ENCODE assay signal across 13 cellular contexts in the genomic region with DNA sequence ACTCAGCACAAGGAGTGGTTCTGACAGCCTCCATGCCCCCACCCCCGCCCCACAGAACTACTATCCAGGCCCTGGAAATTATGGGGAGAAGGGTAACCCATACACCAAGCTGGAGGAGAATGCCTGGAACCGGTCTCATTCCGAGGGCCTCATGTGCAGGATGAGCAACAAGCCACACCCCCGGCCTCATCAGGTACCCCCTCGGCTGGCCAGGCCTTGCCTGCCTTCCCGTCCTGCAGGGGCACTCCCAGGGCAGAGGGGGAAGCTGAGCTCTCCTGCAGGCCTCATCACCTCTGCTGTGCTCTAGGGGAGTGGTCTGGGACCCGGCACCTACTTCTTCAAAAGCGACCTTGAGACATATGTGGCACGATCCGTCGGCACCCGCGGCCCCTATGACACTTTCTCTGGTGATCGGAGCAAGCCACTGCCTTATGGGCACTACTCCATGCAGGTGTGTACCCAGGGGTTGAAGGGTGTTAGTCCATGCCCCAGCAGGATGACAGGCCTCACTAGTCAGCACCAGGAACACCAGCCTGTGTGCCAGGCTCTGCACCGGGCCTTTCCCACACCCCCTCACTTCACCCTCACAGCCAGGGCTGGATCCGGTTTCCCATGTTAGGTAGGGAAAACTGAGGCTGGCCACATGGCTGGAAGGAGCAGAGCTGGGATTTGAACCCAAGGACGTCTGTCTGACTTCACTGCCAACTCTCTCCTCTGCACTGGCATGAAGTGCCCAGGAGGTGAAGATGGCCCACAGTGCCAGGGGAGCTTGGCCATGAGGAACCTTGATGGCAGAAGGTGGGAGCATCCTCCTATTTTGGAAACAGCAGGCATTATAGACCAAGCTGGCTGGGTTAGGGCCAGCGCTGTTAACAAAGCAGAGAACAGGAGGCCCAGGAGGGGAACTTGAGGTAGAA. TPM values are rescaled to one million over a fixed set of nuclear protein-coding genes. Genes with fewer than 3 reads are reported as not detected.
"Had no signal": no experiment of that assay in that cellular context is flagged by ENCODE, and none has a peak within 500 bp of the region (broad histone marks: within the 10 kb centered on the region; RNA-seq: fewer than 3 reads in every experiment).

No MANE protein-coding gene starts in this region.

- H3K79me2 ChIP-seq: hepatocyte had no signal

- H3K4me2 ChIP-seq: hepatocyte, smooth muscle cell had no signal

- H3K27ac ChIP-seq: breast epithelium, gastrocnemius medialis, hepatocyte, right atrium auricular region, SJCRH30, upper lobe of right lung had no signal

- DNase-seq: activated CD4-positive, alpha-beta T cell treated with anti-CD3 and anti-CD28 coated beads for 36 hours; activated T-cell treated with anti-CD3 and anti-CD28 coated beads, Interleukin-2, amount 50 U/mL, for 24 hours; aorta; gastrocnemius medialis; kidney glomerular epithelial cell; SJCRH30; upper lobe of right lung had no signal

- H3K36me3 ChIP-seq: breast epithelium, gastrocnemius medialis, right atrium auricular region, SJCRH30, upper lobe of right lung had no signal

- ATAC-seq: activated CD4-positive, alpha-beta T cell treated with anti-CD3 and anti-CD28 coated beads for 36 hours; gastrocnemius medialis; upper lobe of right lung had no signal

- H3K9me3 ChIP-seq: breast epithelium, gastrocnemius medialis, right atrium auricular region, SJCRH30, upper lobe of right lung had no signal

- H3K4me1 ChIP-seq: breast epithelium, gastrocnemius medialis, right atrium auricular region, SJCRH30, upper lobe of right lung had no signal

- H3K4me3 ChIP-seq: breast epithelium, gastrocnemius medialis, hepatocyte, right atrium auricular region, SJCRH30, smooth muscle cell, upper lobe of right lung had no signal

- H3K27me3 ChIP-seq: breast epithelium, gastrocnemius medialis, hepatocyte, right atrium auricular region, upper lobe of right lung had no signal

- H2AFZ ChIP-seq: hepatocyte had no signal

RNA-seq across cellular contexts. Expression of a gene that starts 10.9 kb away (rescaled TPM):
- total RNA-seq: fibroblast of lung, myocyte, SJCRH30 had no signal
